27 cellular contexts compared by ENCODE assay signal in genomic region chr22:46212195-46212594, GRCh38. TPM values are rescaled to one million over a fixed set of nuclear protein-coding genes. Genes with fewer than 3 reads are reported as not detected.
DNase-seq lines count a peak whose midpoint lies in the region; ATAC-seq, FAIRE-seq and TF ChIP-seq lines count a peak whose summit lies in the region.
"Had no signal": no experiment of that assay in that cellular context is flagged by ENCODE, and none has a peak within 500 bp of the region (broad histone marks: within the 10 kb centered on the region; RNA-seq: fewer than 3 reads in every experiment).

No MANE protein-coding gene starts in this region.

- CTCF ChIA-PET in activated CD8-positive, alpha-beta T cell treated with anti-CD3 and anti-CD28 coated beads for 36 hours (lab: Charles Lee), result no interaction called here
- CTCF ChIA-PET in activated CD8-positive, alpha-beta T cell treated with anti-CD3 and anti-CD28 coated beads, Interleukin-2, amount 10 ng/mL, durations not matched to agents 7 days and 5 days (lab: Charles Lee), result no interaction called here
- CTCF ChIA-PET in GM12878 (lab: Yijun Ruan, JAX), result interaction anchor here (0.7 kb wide), 1 partner anchor 216 kb away, joined by 4 read pairs; no protein-coding TSS in a partner anchor

- no peak overlapping the region for H2AFZ ChIP-seq in GM12878 (ENCODE audit: control insufficient read depth, low read depth, low read length)
- H2AFZ ChIP-seq: GM23248 had no signal

- peak; percentile 12 for DNase-seq in activated CD8-positive, alpha-beta T cell treated with anti-CD3 and anti-CD28 coated beads for 36 hours
- no peak for DNase-seq in activated CD8-positive, alpha-beta T cell treated with anti-CD3 and anti-CD28 coated beads, Interleukin-2, amount 10 ng/mL, durations not matched to agents 7 days and 5 days
- peak; percentile 3 for DNase-seq in stimulated activated CD4-positive, alpha-beta T cell treated with anti-CD3 and anti-CD28 coated beads, Interleukin-1b, Interleukin-23, amount 100 ng/mL, for 48 hours
- no peak for DNase-seq in stimulated activated CD4-positive, alpha-beta T cell treated with anti-CD3 and anti-CD28 coated beads, Interleukin-12 subunit alpha, Interleukin-12 subunit beta, amount 100 ng/mL, for 4 hours
- DNase-seq in GM12878 (ENCODE audit: low read depth, low spot score), result no peak
- DNase-seq in stimulated activated naive B cell treated with anti-CD40 and anti-IgM and Interleukin-4, amounts not matched to agents 10 μg/mL and 1 μg/mL and 100 μg/mL, for 72 hours, result no peak
- DNase-seq in NCI-H82 treated with DMSO at 0.1 percent for 48 hours (lab: John Stamatoyannopoulos, UW; ENCODE audit: unreplicated experiment), result no peak
- DNase-seq in NCI-H510A (lab: John Stamatoyannopoulos, UW), result no peak
- DNase-seq: ACHN; BE2C; C1 segment of cervical spinal cord; CD4-positive, CD25-positive, alpha-beta regulatory T cell; CD8-positive, alpha-beta memory T cell; COR-L47; DMS 273 treated with DMSO at 0.1 percent for 48 hours; DMS53; DND-41; EL; GM23248 had no signal

- TF ChIP-seq POLR2A in GM12878 (IDR thresholded peaks at IDR 0.05; ENCODE audit: low read depth, low read length), result no peak

- SMC1A ChIA-PET in GM12878 (lab: Charles Lee; ENCODE audit: uncharacterized antibody, unreplicated experiment), result interaction anchor here (1.0 kb wide), 1 partner anchor 10 kb away, joined by 4 read pairs; no protein-coding TSS in a partner anchor

- ATAC-seq in activated CD8-positive, alpha-beta T cell treated with anti-CD3 and anti-CD28 coated beads for 36 hours, result no peak
- ATAC-seq in activated CD8-positive, alpha-beta T cell treated with anti-CD3 and anti-CD28 coated beads, Interleukin-2, amount 10 ng/mL, durations not matched to agents 7 days and 5 days, result no peak
- ATAC-seq in GM12878, result no peak
- ATAC-seq in stimulated activated naive B cell treated with anti-CD40 and anti-IgM and Interleukin-4, amounts not matched to agents 10 μg/mL and 1 μg/mL and 100 μg/mL, for 72 hours (replicated peaks), result no peak

- no peak overlapping the region for H3K4me3 Mint-ChIP-seq in activated CD8-positive, alpha-beta T cell treated with anti-CD3 and anti-CD28 coated beads for 36 hours
- no peak overlapping the region for H3K4me3 Mint-ChIP-seq in activated CD8-positive, alpha-beta T cell treated with anti-CD3 and anti-CD28 coated beads, Interleukin-2, amount 10 ng/mL, durations not matched to agents 7 days and 5 days
- no peak overlapping the region for H3K4me3 Mint-ChIP-seq in stimulated activated naive B cell treated with anti-CD40 and anti-IgM and Interleukin-4, amounts not matched to agents 10 μg/mL and 1 μg/mL and 100 μg/mL, for 72 hours
- H3K4me3 Mint-ChIP-seq: CD4-positive, CD25-positive, alpha-beta regulatory T cell had no signal

- BruUV-seq in GM12878 (replicated peaks; lab: Mats Ljungman, UMichigan), result no TSS peak

- in situ Hi-C loops in GM12878 (cut with MboI), result no loop called here

- WGBS in GM12878 (ENCODE audit: insufficient coverage, insufficient replicate concordance, low lambda C conversion rate, missing lambda C conversion rate), result 19% methylated on average over 4 of the region's 4 CpGs

- no peaks in the 10 kb centered on the region for H3K4me1 ChIP-seq in GM12878 (ENCODE audit: control insufficient read depth, insufficient read depth, low read length)
- H3K4me1 ChIP-seq: BE2C, HAP-1 had no signal

- TF ChIP-seq RAD21 in GM12878 (IDR thresholded peaks at IDR 0.05; ENCODE audit: insufficient read depth, low read depth, low read length), result no peak

- no peak for TF ChIP-seq EP300 in GM12878 (IDR thresholded peaks at IDR 0.05; ENCODE audit: borderline replicate concordance in 1 of 2, control insufficient read depth in 1 of 2, low read depth in 2 of 2, low read length in 2 of 2)

- no peaks in the 10 kb centered on the region for H3K27me3 ChIP-seq in GM12878 (replicated peaks in 1 of 2; ENCODE audit: control insufficient read depth in 2 of 2, insufficient read depth in 2 of 2, low read length in 1 of 2)
- H3K27me3 ChIP-seq: BE2C had no signal

- H3K27me3 Mint-ChIP-seq in activated CD8-positive, alpha-beta T cell treated with anti-CD3 and anti-CD28 coated beads for 36 hours, result no peaks in the 10 kb centered on the region
- no peaks in the 10 kb centered on the region for H3K27me3 Mint-ChIP-seq in activated CD8-positive, alpha-beta T cell treated with anti-CD3 and anti-CD28 coated beads, Interleukin-2, amount 10 ng/mL, durations not matched to agents 7 days and 5 days (ENCODE audit: low read depth)
- H3K27me3 Mint-ChIP-seq in stimulated activated naive B cell treated with anti-CD40 and anti-IgM and Interleukin-4, amounts not matched to agents 10 μg/mL and 1 μg/mL and 100 μg/mL, for 72 hours, result no peaks in the 10 kb centered on the region
- H3K27me3 Mint-ChIP-seq: CD4-positive, CD25-positive, alpha-beta regulatory T cell; CD8-positive, alpha-beta memory T cell had no signal

- H3K9me3 ChIP-seq in GM12878 (replicated peaks; ENCODE audit: control insufficient read depth, insufficient read depth, low read length), result peaks cover 2% of the 10 kb centered on the region; the same call in 1 of the 3 replicates
- H3K9me3 ChIP-seq: BE2C had no signal

- peaks cover 5% of the 10 kb centered on the region for H3K4me1 Mint-ChIP-seq in activated CD8-positive, alpha-beta T cell treated with anti-CD3 and anti-CD28 coated beads for 36 hours (ENCODE audit: low read depth)
- H3K4me1 Mint-ChIP-seq in activated CD8-positive, alpha-beta T cell treated with anti-CD3 and anti-CD28 coated beads, Interleukin-2, amount 10 ng/mL, durations not matched to agents 7 days and 5 days (ENCODE audit: low read depth), result peaks cover 4% of the 10 kb centered on the region
- peaks cover 0 to 1% of the 10 kb centered on the region in 2 donors for H3K4me1 Mint-ChIP-seq in stimulated activated naive B cell treated with anti-CD40 and anti-IgM and Interleukin-4, amounts not matched to agents 10 μg/mL and 1 μg/mL and 100 μg/mL, for 72 hours

- no peak overlapping the region for H3K4me2 ChIP-seq in GM12878 (ENCODE audit: control insufficient read depth, insufficient read depth)

- no peak for FAIRE-seq in GM12878 (lab: Jason Lieb, UNC)
- FAIRE-seq: A204.1, GM12892, GM18507 had no signal

- RAD21 ChIA-PET in GM12878 (lab: Charles Lee; ENCODE audit: unreplicated experiment), result no interaction called here

- peaks cover 37% of the 10 kb centered on the region for H3K36me3 Mint-ChIP-seq in activated CD8-positive, alpha-beta T cell treated with anti-CD3 and anti-CD28 coated beads for 36 hours (ENCODE audit: low read depth)
- peaks cover 64% of the 10 kb centered on the region for H3K36me3 Mint-ChIP-seq in activated CD8-positive, alpha-beta T cell treated with anti-CD3 and anti-CD28 coated beads, Interleukin-2, amount 10 ng/mL, durations not matched to agents 7 days and 5 days (ENCODE audit: low read depth)
- H3K36me3 Mint-ChIP-seq in stimulated activated naive B cell treated with anti-CD40 and anti-IgM and Interleukin-4, amounts not matched to agents 10 μg/mL and 1 μg/mL and 100 μg/mL, for 72 hours, result peaks cover 64 to 80% of the 10 kb centered on the region in 2 donors

- no peaks in the 10 kb centered on the region for H4K20me1 ChIP-seq in GM12878 (ENCODE audit: control insufficient read depth, insufficient read depth)

- POLR2A ChIA-PET in activated CD8-positive, alpha-beta T cell treated with anti-CD3 and anti-CD28 coated beads for 36 hours (lab: Charles Lee), result no interaction called here
- POLR2A ChIA-PET in activated CD8-positive, alpha-beta T cell treated with anti-CD3 and anti-CD28 coated beads, Interleukin-2, amount 10 ng/mL, durations not matched to agents 7 days and 5 days (lab: Charles Lee), result no interaction called here
- POLR2A ChIA-PET in GM12878 (lab: Charles Lee), result no interaction called here

- H3K4me3 ChIP-seq in GM12878, result no peak overlapping the region
- H3K4me3 ChIP-seq: GM23248, HAP-1 had no signal

- no peak overlapping the region for H3K9ac ChIP-seq in GM12878 (ENCODE audit: control insufficient read depth, insufficient read depth, low read length)
- H3K9ac ChIP-seq: GM23248 had no signal

- TF ChIP-seq CTCF in activated CD8-positive, alpha-beta T cell treated with anti-CD3 and anti-CD28 coated beads for 36 hours (IDR thresholded peaks at IDR 0.05), result no peak
- TF ChIP-seq CTCF in GM12878 (IDR thresholded peaks at IDR 0.05 in 2 of 3, conservative IDR thresholded peaks at IDR 0.05 in 1 of 3; ENCODE audit: control insufficient read depth in 2 of 3, extremely low read depth in 1 of 3, insufficient read depth in 1 of 3, low read depth in 3 of 3, low read length in 3 of 3), result no peak

- intact Hi-C loops in activated CD8-positive, alpha-beta T cell treated with anti-CD3 and anti-CD28 coated beads for 36 hours (cut with micrococcal nuclease), result no loop called here
- intact Hi-C loops in GM12878 (cut with micrococcal nuclease; ENCODE audit: unreplicated experiment), result no loop called here

- no peak overlapping the region for H3K27ac Mint-ChIP-seq in activated CD8-positive, alpha-beta T cell treated with anti-CD3 and anti-CD28 coated beads for 36 hours
- H3K27ac Mint-ChIP-seq in activated CD8-positive, alpha-beta T cell treated with anti-CD3 and anti-CD28 coated beads, Interleukin-2, amount 10 ng/mL, durations not matched to agents 7 days and 5 days, result no peak overlapping the region
- H3K27ac Mint-ChIP-seq in stimulated activated naive B cell treated with anti-CD40 and anti-IgM and Interleukin-4, amounts not matched to agents 10 μg/mL and 1 μg/mL and 100 μg/mL, for 72 hours, result peak overlapping the region; percentile 59

- peaks cover 10% of the 10 kb centered on the region for H3K9me3 Mint-ChIP-seq in activated CD8-positive, alpha-beta T cell treated with anti-CD3 and anti-CD28 coated beads for 36 hours
- H3K9me3 Mint-ChIP-seq in activated CD8-positive, alpha-beta T cell treated with anti-CD3 and anti-CD28 coated beads, Interleukin-2, amount 10 ng/mL, durations not matched to agents 7 days and 5 days (ENCODE audit: insufficient read depth), result peaks cover 13% of the 10 kb centered on the region
- peaks cover 6 to 13% of the 10 kb centered on the region in 2 donors for H3K9me3 Mint-ChIP-seq in stimulated activated naive B cell treated with anti-CD40 and anti-IgM and Interleukin-4, amounts not matched to agents 10 μg/mL and 1 μg/mL and 100 μg/mL, for 72 hours

- peaks cover 0 to 9% of the 10 kb centered on the region in 2 experiments; a peak in 2 of 4 replicates for H3K36me3 ChIP-seq in GM12878 (ENCODE audit: control insufficient read depth in 2 of 2, insufficient read depth in 2 of 2, low read length in 1 of 2)
- H3K36me3 ChIP-seq: BE2C, HAP-1 had no signal

- H3K27ac ChIP-seq in GM12878 (ENCODE audit: control insufficient read depth, insufficient read depth), result no peak overlapping the region
- H3K27ac ChIP-seq: GM23248, HL-60 had no signal

- H3K79me2 ChIP-seq in GM12878 (ENCODE audit: control insufficient read depth, insufficient read depth, low read length), result no peaks in the 10 kb centered on the region

RNA-seq across cellular contexts. Expression of gene CDPF1, which starts 37.9 kb away (rescaled TPM):
- total RNA-seq in activated CD8-positive, alpha-beta T cell treated with anti-CD3 and anti-CD28 coated beads for 36 hours, result 10 to 100 TPM; 11.9 to 12.1 TPM
- total RNA-seq in activated CD8-positive, alpha-beta T cell treated with anti-CD3 and anti-CD28 coated beads, Interleukin-2, amount 10 ng/mL, durations not matched to agents 7 days and 5 days, result 10 to 100 TPM; 11.6 to 11.7 TPM
- total RNA-seq in GM12878 (2013; cell fraction: nucleolus; rRNA removed), result 12.0 and 17.1 TPM in 2 replicates
- 11.1 and 13.3 TPM in 2 replicates for total RNA-seq in GM12878 (2014; rRNA removed)
- 5.5 and 6.1 TPM in 2 replicates for total RNA-seq in GM12878 (2014; rRNA removed; fragmentation: Illumina TruSeq; extraction: Trizol)
- 7.2 and 7.8 TPM in 2 replicates for total RNA-seq in GM12878 (2021)
- 5.1 TPM for polyA plus RNA-seq in GM12878 (2011; ENCODE audit: low read depth)
- polyA plus RNA-seq in GM12878 (2011; rRNA removed), result 7.4 and 8.6 TPM in 2 replicates
- 12.3 and 17.6 TPM in 2 replicates for polyA plus RNA-seq in GM12878 (2011; cell fraction: cytosol; rRNA removed)
- 29.8 and 30.2 TPM in 2 replicates for polyA plus RNA-seq in GM12878 (2011; cell fraction: nucleus; rRNA removed)
- 8.3 and 9.1 TPM in 2 replicates for polyA plus RNA-seq in GM12878 (2012)
- polyA plus RNA-seq in GM12878 (2014; fragmentation: Illumina TruSeq; extraction: Trizol), result 3.1 and 6.4 TPM in 2 replicates
- 1 to 10 TPM; 1.0 to 2.2 TPM for polyA plus RNA-seq in GM12878 (2014; fragmentation: Nextera tagmentation; extraction: Ambion mirVana)
- polyA plus RNA-seq in GM12878 (2014; rRNA removed), result 13.0 and 22.4 TPM in 2 replicates
- 10 to 100 TPM; 15.5 to 18.2 TPM for polyA plus RNA-seq in GM12878 (2016; fragmentation: Nextera tagmentation; extraction: Ambion mirVana)
- polyA minus RNA-seq in GM12878 (2011; rRNA and poly(A)+ RNA removed), result 2.0 and 5.4 TPM in 2 replicates
- 0.94 and 1.5 TPM in 2 replicates for polyA minus RNA-seq in GM12878 (2011; cell fraction: cytosol; rRNA and poly(A)+ RNA removed)
- 3.9 and 5.1 TPM in 2 replicates for polyA minus RNA-seq in GM12878 (2011; cell fraction: nucleus; rRNA and poly(A)+ RNA removed)

RNA-seq across cellular contexts. Expression of gene PKDREJ, which starts 50.9 kb away (rescaled TPM):
- not detected for total RNA-seq in activated CD8-positive, alpha-beta T cell treated with anti-CD3 and anti-CD28 coated beads for 36 hours
- total RNA-seq in activated CD8-positive, alpha-beta T cell treated with anti-CD3 and anti-CD28 coated beads, Interleukin-2, amount 10 ng/mL, durations not matched to agents 7 days and 5 days, result not detected
- not detected in 2 replicates for total RNA-seq in GM12878 (2013; cell fraction: nucleolus; rRNA removed)
- total RNA-seq in GM12878 (2014; rRNA removed), result not detected in 2 replicates
- total RNA-seq in GM12878 (2014; rRNA removed; fragmentation: Illumina TruSeq; extraction: Trizol), result not detected in 2 replicates
- not detected in 2 replicates for total RNA-seq in GM12878 (2021)
- polyA plus RNA-seq in GM12878 (2011; ENCODE audit: low read depth), result not detected
- not detected in 2 replicates for polyA plus RNA-seq in GM12878 (2011; rRNA removed)
- polyA plus RNA-seq in GM12878 (2011; cell fraction: cytosol; rRNA removed), result not detected in 2 replicates
- polyA plus RNA-seq in GM12878 (2011; cell fraction: nucleus; rRNA removed), result not detected in 2 replicates
- polyA plus RNA-seq in GM12878 (2012), result 0.01 and 0.03 TPM in 2 replicates
- not detected in 2 replicates for polyA plus RNA-seq in GM12878 (2014; fragmentation: Illumina TruSeq; extraction: Trizol)
- polyA plus RNA-seq in GM12878 (2014; fragmentation: Nextera tagmentation; extraction: Ambion mirVana), result under 1 TPM in 1 of 2 experiments, not detected in 1; 0.02 TPM
- 0.01 TPM in 1 of 2 replicates, not detected in the other for polyA plus RNA-seq in GM12878 (2014; rRNA removed)
- under 1 TPM in 1 of 2 experiments, not detected in 1; 0.03 TPM for polyA plus RNA-seq in GM12878 (2016; fragmentation: Nextera tagmentation; extraction: Ambion mirVana)
- not detected in 2 replicates for polyA minus RNA-seq in GM12878 (2011; rRNA and poly(A)+ RNA removed)
- polyA minus RNA-seq in GM12878 (2011; cell fraction: cytosol; rRNA and poly(A)+ RNA removed), result not detected in 2 replicates
- polyA minus RNA-seq in GM12878 (2011; cell fraction: nucleus; rRNA and poly(A)+ RNA removed), result not detected in 2 replicates
- total RNA-seq: CD4-positive, CD25-positive, alpha-beta regulatory T cell; CD8-positive, alpha-beta memory T cell; G401; GM23248; H4; HT1080 had no signal

RNA-seq across cellular contexts. Expression of gene TTC38, which starts 55.6 kb away (rescaled TPM):
- total RNA-seq in activated CD8-positive, alpha-beta T cell treated with anti-CD3 and anti-CD28 coated beads for 36 hours, result 10 to 100 TPM in 1 of 2 experiments, 1 to 10 TPM in 1; 9.0 to 11.9 TPM
- 10 to 100 TPM; 20.0 to 25.1 TPM for total RNA-seq in activated CD8-positive, alpha-beta T cell treated with anti-CD3 and anti-CD28 coated beads, Interleukin-2, amount 10 ng/mL, durations not matched to agents 7 days and 5 days
- 53.3 and 65.3 TPM in 2 replicates for total RNA-seq in GM12878 (2013; cell fraction: nucleolus; rRNA removed)
- total RNA-seq in GM12878 (2014; rRNA removed) (14.7 and 19.1 TPM in 2 replicates), GM12878 (2014; rRNA removed; fragmentation: Illumina TruSeq; extraction: Trizol) (6.8 and 7.6 TPM in 2 replicates), GM12878 (2021) (11.2 and 13.7 TPM in 2 replicates)
- 12.1 TPM for polyA plus RNA-seq in GM12878 (2011; ENCODE audit: low read depth)
- polyA plus RNA-seq in GM12878 (2011; rRNA removed) (26.1 and 39.9 TPM in 2 replicates), GM12878 (2014; fragmentation: Illumina TruSeq; extraction: Trizol) (3.1 and 6.5 TPM in 2 replicates), GM12878 (2014; fragmentation: Nextera tagmentation; extraction: Ambion mirVana) (1 to 10 TPM in 1 of 2 experiments, under 1 TPM in 1; 0.58 to 1.6 TPM), GM12878 (2014; rRNA removed) (12.3 and 19.4 TPM in 2 replicates), GM12878 (2016; fragmentation: Nextera tagmentation; extraction: Ambion mirVana) (10 to 100 TPM; 17.5 to 17.9 TPM)
- 53.7 and 71.4 TPM in 2 replicates for polyA plus RNA-seq in GM12878 (2011; cell fraction: cytosol; rRNA removed)
- polyA plus RNA-seq in GM12878 (2011; cell fraction: nucleus; rRNA removed), result 75.9 and 82.3 TPM in 2 replicates
- polyA plus RNA-seq in GM12878 (2012), result 17.4 and 19.3 TPM in 2 replicates
- 27.6 and 44.5 TPM in 2 replicates for polyA minus RNA-seq in GM12878 (2011; rRNA and poly(A)+ RNA removed)
- 17.1 and 18.6 TPM in 2 replicates for polyA minus RNA-seq in GM12878 (2011; cell fraction: cytosol; rRNA and poly(A)+ RNA removed)
- polyA minus RNA-seq in GM12878 (2011; cell fraction: nucleus; rRNA and poly(A)+ RNA removed), result 20.3 and 27.9 TPM in 2 replicates

Comparison
In these comparisons a context has a peak if more than half of its experiments do, and no peak if none do; other contexts are left out.
1. DNase-seq: peak in activated CD8-positive, alpha-beta T cell treated with anti-CD3 and anti-CD28 coated beads for 36 hours (single experiment) and stimulated activated CD4-positive, alpha-beta T cell treated with anti-CD3 and anti-CD28 coated beads, Interleukin-1b, Interleukin-23, amount 100 ng/mL, for 48 hours (single experiment); none in activated CD8-positive, alpha-beta T cell treated with anti-CD3 and anti-CD28 coated beads, Interleukin-2, amount 10 ng/mL, durations not matched to agents 7 days and 5 days (single experiment), stimulated activated CD4-positive, alpha-beta T cell treated with anti-CD3 and anti-CD28 coated beads, Interleukin-12 subunit alpha, Interleukin-12 subunit beta, amount 100 ng/mL, for 4 hours (single experiment), GM12878 (single experiment), stimulated activated naive B cell treated with anti-CD40 and anti-IgM and Interleukin-4, amounts not matched to agents 10 μg/mL and 1 μg/mL and 100 μg/mL, for 72 hours (single experiment), NCI-H82 treated with DMSO at 0.1 percent for 48 hours (single experiment) and NCI-H510A (single experiment).